Comparison of ENCODE assay signal across 16 cellular contexts in genomic region chr16:75421820-75422126, GRCh38. TPM values are rescaled to one million over a fixed set of nuclear protein-coding genes. Genes with fewer than 3 reads are reported as not detected.
DNase-seq lines count a peak whose midpoint lies in the region; ATAC-seq, FAIRE-seq and TF ChIP-seq lines count a peak whose summit lies in the region.
"Had no signal": no experiment of that assay in that cellular context is flagged by ENCODE, and none has a peak within 500 bp of the region (broad histone marks: within the 10 kb centered on the region; RNA-seq: fewer than 3 reads in every experiment).

No MANE protein-coding gene starts in this region.

- peak overlapping the region; percentile 29 for H3K27ac Mint-ChIP-seq in Calu3 (ENCODE audit: unreplicated experiment)
- H3K27ac Mint-ChIP-seq in activated naive CD8-positive, alpha-beta T cell treated with anti-CD3 and anti-CD28 coated beads for 36 hours = peak overlapping the region; percentile 57
- peak overlapping the region; percentile 56 for H3K27ac Mint-ChIP-seq in memory B cell
- no peak overlapping the region for H3K27ac Mint-ChIP-seq in Caco-2 (ENCODE audit: unreplicated experiment)
- H3K27ac Mint-ChIP-seq: stimulated activated naive B cell treated with anti-CD40 and anti-IgM and Interleukin-4, amounts not matched to agents 10 μg/mL and 1 μg/mL and 100 μg/mL, for 72 hours had no signal

- no peak for FAIRE-seq in A549 (lab: Jason Lieb, UNC)
- FAIRE-seq: GM18507 had no signal

- H3K36me3 Mint-ChIP-seq in Calu3 (ENCODE audit: insufficient read depth, unreplicated experiment) (no peaks in the 10 kb centered on the region), memory B cell (no peaks in the 10 kb centered on the region), Caco-2 (ENCODE audit: insufficient read depth, unreplicated experiment) (no peaks in the 10 kb centered on the region)
- H3K36me3 Mint-ChIP-seq in activated naive CD8-positive, alpha-beta T cell treated with anti-CD3 and anti-CD28 coated beads for 36 hours = peaks cover 4% of the 10 kb centered on the region
- H3K36me3 Mint-ChIP-seq: stimulated activated naive B cell treated with anti-CD40 and anti-IgM and Interleukin-4, amounts not matched to agents 10 μg/mL and 1 μg/mL and 100 μg/mL, for 72 hours had no signal

- no peak for TF ChIP-seq POLR2A in A549 (IDR thresholded peaks at IDR 0.05; ENCODE audit: low read length)

- peaks cover 8% of the 10 kb centered on the region for H3K4me1 ChIP-seq in A549
- 0 out of 2 replicates have a peak, but pooled peaks cover 4% of the 10 kb centered on the region for H3K4me1 ChIP-seq in Caco-2

- POLR2A ChIA-PET in A549 (lab: Yijun Ruan, JAX) (interaction anchor here (0.6 to 1.2 kb wide), 2 partner anchors 11 to 35 kb away, joined by 3 to 4 read pairs; partner anchors contain the start of gene CFDP1), Caco-2 (lab: Charles Lee) (no interaction called here)

- no peak for TF ChIP-seq CTCF in A549 (IDR thresholded peaks at IDR 0.05)
- no peak for TF ChIP-seq CTCF in Calu3 (IDR thresholded peaks at IDR 0.05; ENCODE audit: unreplicated experiment)
- no peak for TF ChIP-seq CTCF in Caco-2 (IDR thresholded peaks at IDR 0.05; ENCODE audit: insufficient read depth in 1 of 2, low read depth in 1 of 2, low read length in 1 of 2, severe bottlenecking in 1 of 2, unreplicated experiment in 1 of 2)

- no peaks in the 10 kb centered on the region for H3K9me3 ChIP-seq in A549
- no peaks in the 10 kb centered on the region for H3K9me3 ChIP-seq in Caco-2
- H3K9me3 ChIP-seq: SJSA1 had no signal

- no peak for TF ChIP-seq RAD21 in A549 (conservative IDR thresholded peaks at IDR 0.05 in 1 of 2, IDR thresholded peaks at IDR 0.05 in 1 of 2)

- H3K27ac ChIP-seq in A549 = 0 out of 6 replicates have a peak overlapping the region, but pooled peaks of 1 of the 2 experiments have one; percentile 26
- H3K27ac ChIP-seq: SJSA1 had no signal

- intact Hi-C loops in Calu3 (cut with micrococcal nuclease; ENCODE audit: unreplicated experiment) (no loop called here), Caco-2 (cut with micrococcal nuclease; ENCODE audit: unreplicated experiment) (no loop called here), head of caudate nucleus (cut with DNase I) (no loop called here)

- no peaks in the 10 kb centered on the region for H3K27me3 ChIP-seq in Caco-2 (replicated peaks; ENCODE audit: control insufficient read depth, insufficient read depth, low read length)
- H3K27me3 ChIP-seq: SJSA1 had no signal

- 100% methylated on average over 1 of the region's 1 CpG for WGBS in A549 (ENCODE audit: missing lambda C conversion rate)

- CTCF ChIA-PET in A549 (lab: Yijun Ruan, JAX) (interaction anchor here (1.3 to 1.4 kb wide), 2 partner anchors 10 to 18 kb away, joined by 4 to 7 read pairs; no protein-coding TSS in a partner anchor), Calu3 (lab: Charles Lee) (no interaction called here), Caco-2 (lab: Charles Lee) (no interaction called here)

- H3K27me3 Mint-ChIP-seq in Calu3 (ENCODE audit: unreplicated experiment) (no peaks in the 10 kb centered on the region), memory B cell (no peaks in the 10 kb centered on the region), Caco-2 (ENCODE audit: insufficient read depth, unreplicated experiment) (no peaks in the 10 kb centered on the region)
- H3K27me3 Mint-ChIP-seq in activated naive CD8-positive, alpha-beta T cell treated with anti-CD3 and anti-CD28 coated beads for 36 hours = no peaks in the 10 kb centered on the region
- H3K27me3 Mint-ChIP-seq: stimulated activated naive B cell treated with anti-CD40 and anti-IgM and Interleukin-4, amounts not matched to agents 10 μg/mL and 1 μg/mL and 100 μg/mL, for 72 hours had no signal

- H3K4me3 Mint-ChIP-seq in Calu3 (ENCODE audit: low read depth, unreplicated experiment) (no peak overlapping the region), memory B cell (no peak overlapping the region), Caco-2 (ENCODE audit: unreplicated experiment) (no peak overlapping the region)
- H3K4me3 Mint-ChIP-seq in activated naive CD8-positive, alpha-beta T cell treated with anti-CD3 and anti-CD28 coated beads for 36 hours = no peak overlapping the region
- H3K4me3 Mint-ChIP-seq: stimulated activated naive B cell treated with anti-CD40 and anti-IgM and Interleukin-4, amounts not matched to agents 10 μg/mL and 1 μg/mL and 100 μg/mL, for 72 hours had no signal

- no peak for TF ChIP-seq EP300 in A549 (IDR thresholded peaks at IDR 0.05)

- H3K4me2 ChIP-seq in A549 = peak overlapping the region; percentile 47; the same call in 1 of the 3 replicates

- H3K36me3 ChIP-seq in Caco-2 (ENCODE audit: control insufficient read depth, insufficient read depth, low read length) = no peaks in the 10 kb centered on the region
- H3K36me3 ChIP-seq: SJSA1 had no signal

- no peak overlapping the region for H3K4me3 ChIP-seq in A549
- H3K4me3 ChIP-seq in Caco-2 (ENCODE audit: low read depth, low read length) = no peak overlapping the region
- H3K4me3 ChIP-seq: SJSA1 had no signal

- DNase-seq in A549 (ENCODE audit: low read depth in 1 of 2, low spot score in 1 of 2) (no peak), Calu3 (no peak), memory B cell (ENCODE audit: low spot score in 2 of 2) (no peak), GF-D8 (lab: John Stamatoyannopoulos, UW) (no peak), Caco-2 (no peak), head of caudate nucleus (no peak)
- DNase-seq in activated naive CD8-positive, alpha-beta T cell treated with anti-CD3 and anti-CD28 coated beads for 36 hours = no peak
- DNase-seq: activated effector memory CD4-positive, alpha-beta T cell treated with Interleukin-2 at 50 U/mL for 16 hours; GDM1; NCI-H2171; NK-92 treated with Interleukin-12 subunit alpha and Interleukin-12 subunit beta, amount 100 ng/mL, for 24 hours; stimulated activated CD4-positive, alpha-beta T cell treated with anti-CD3 and anti-CD28 coated beads, Interleukin-2, amount 100 ng/mL, for 48 hours; stimulated activated naive B cell treated with anti-CD40 and anti-IgM and Interleukin-4, amounts not matched to agents 10 μg/mL and 1 μg/mL and 100 μg/mL, for 72 hours had no signal

- peaks cover 22% of the 10 kb centered on the region for H3K4me1 Mint-ChIP-seq in Calu3 (ENCODE audit: low read depth, unreplicated experiment)
- peaks cover 36% of the 10 kb centered on the region for H3K4me1 Mint-ChIP-seq in activated naive CD8-positive, alpha-beta T cell treated with anti-CD3 and anti-CD28 coated beads for 36 hours
- peaks cover 10% of the 10 kb centered on the region for H3K4me1 Mint-ChIP-seq in memory B cell
- H3K4me1 Mint-ChIP-seq in Caco-2 (ENCODE audit: low read depth, unreplicated experiment) = no peaks in the 10 kb centered on the region

- H3K9me3 Mint-ChIP-seq in Calu3 (ENCODE audit: low read depth, unreplicated experiment) (no peaks in the 10 kb centered on the region), memory B cell (no peaks in the 10 kb centered on the region), Caco-2 (ENCODE audit: unreplicated experiment) (no peaks in the 10 kb centered on the region)
- no peaks in the 10 kb centered on the region for H3K9me3 Mint-ChIP-seq in activated naive CD8-positive, alpha-beta T cell treated with anti-CD3 and anti-CD28 coated beads for 36 hours
- H3K9me3 Mint-ChIP-seq: stimulated activated naive B cell treated with anti-CD40 and anti-IgM and Interleukin-4, amounts not matched to agents 10 μg/mL and 1 μg/mL and 100 μg/mL, for 72 hours had no signal

- ATAC-seq in A549 = no peak
- no peak for ATAC-seq in memory B cell (ENCODE audit: low read depth)
- no peak for ATAC-seq in HG02642 (IDR thresholded peaks at IDR 0.05; ENCODE audit: poor library complexity, unreplicated experiment)
- ATAC-seq: stimulated activated naive B cell treated with anti-CD40 and anti-IgM and Interleukin-4, amounts not matched to agents 10 μg/mL and 1 μg/mL and 100 μg/mL, for 72 hours had no signal

- no TSS peak for BruUV-seq in Calu3 (replicated peaks; lab: Mats Ljungman, UMichigan)
- BruUV-seq in Caco-2 (replicated peaks; lab: Mats Ljungman, UMichigan) = no TSS peak

TF ChIP-seq in A549, 52 proteins besides CTCF, POLR2A, EP300 and RAD21 (continues in another document):
- TF ChIP-seq MAZ (IDR thresholded peaks at IDR 0.05; ENCODE audit: borderline replicate concordance, low read depth, low read length) = no peak
- no peak for TF ChIP-seq KDM5A (IDR thresholded peaks at IDR 0.05)
- TF ChIP-seq SMC3 (IDR thresholded peaks at IDR 0.05) = no peak
- TF ChIP-seq NPAS2 (CRISPR knock-in tag; IDR thresholded peaks at IDR 0.05; ENCODE audit: borderline replicate concordance) = no peak
- no peak for TF ChIP-seq CHD2 (IDR thresholded peaks at IDR 0.05; ENCODE audit: low read length, partially characterized antibody)
- no peak for TF ChIP-seq ESRRA (IDR thresholded peaks at IDR 0.05; ENCODE audit: borderline replicate concordance, low read length)
- TF ChIP-seq MYC (IDR thresholded peaks at IDR 0.05; ENCODE audit: borderline replicate concordance, low read length) = no peak
- no peak for TF ChIP-seq FOXS1 (CRISPR knock-in tag; IDR thresholded peaks at IDR 0.05)
- no peak for TF ChIP-seq JUNB (IDR thresholded peaks at IDR 0.05)
- no peak for TF ChIP-seq NFE2L2 (conservative IDR thresholded peaks at IDR 0.05; ENCODE audit: low read length)

RNA-seq across cellular contexts. Expression of gene CFDP1, which starts 11.5 kb away (rescaled TPM):
- 47.2 and 70.2 TPM in 2 replicates for polyA plus RNA-seq in A549 (2011; rRNA removed)
- polyA plus RNA-seq in A549 (2012; cell fraction: cytosol; rRNA removed) = 16.1 and 23.8 TPM in 2 replicates
- 3.9 and 8.4 TPM in 2 replicates for polyA plus RNA-seq in A549 (2012; cell fraction: nucleus; rRNA removed)
- polyA plus RNA-seq in A549 (2017; fragmentation: RNase III; extraction: RNeasy Plus Mini Kit Qiagen cat#74134 plus additional on column Dnase treatment) = 50.9 to 72.8 TPM (median 71.6 TPM) in 3 replicates
- 12.3 and 13.6 TPM in 2 replicates for polyA minus RNA-seq in A549 (2011; rRNA and poly(A)+ RNA removed)
- 64.1 and 70.9 TPM in 2 replicates for total RNA-seq in Calu3 (2022)
- 10 to 100 TPM; 35.8 to 36.8 TPM for total RNA-seq in activated naive CD8-positive, alpha-beta T cell treated with anti-CD3 and anti-CD28 coated beads for 36 hours
- total RNA-seq in Caco-2 (2022) = 71.6 and 77.6 TPM in 2 replicates

RNA-seq across cellular contexts. Expression of gene TMEM170A, which starts 42.7 kb away (rescaled TPM):
- 21.2 and 21.7 TPM in 2 replicates for polyA plus RNA-seq in A549 (2011; rRNA removed)
- polyA plus RNA-seq in A549 (2012; cell fraction: cytosol; rRNA removed) = 11.2 and 13.9 TPM in 2 replicates
- polyA plus RNA-seq in A549 (2012; cell fraction: nucleus; rRNA removed) = 7.7 and 10.3 TPM in 2 replicates
- 13.9 to 14.4 TPM (median 14.2 TPM) in 3 replicates for polyA plus RNA-seq in A549 (2017; fragmentation: RNase III; extraction: RNeasy Plus Mini Kit Qiagen cat#74134 plus additional on column Dnase treatment)
- polyA minus RNA-seq in A549 (2011; rRNA and poly(A)+ RNA removed) = 22.2 and 25.2 TPM in 2 replicates
- total RNA-seq in Calu3 (2022) = 48.4 and 52.5 TPM in 2 replicates
- total RNA-seq in activated naive CD8-positive, alpha-beta T cell treated with anti-CD3 and anti-CD28 coated beads for 36 hours = 10 to 100 TPM; 32.2 to 37.6 TPM
- 57.4 and 63.6 TPM in 2 replicates for total RNA-seq in Caco-2 (2022)
